ENCODE assay signal across 14 cellular contexts in the genomic region with DNA sequence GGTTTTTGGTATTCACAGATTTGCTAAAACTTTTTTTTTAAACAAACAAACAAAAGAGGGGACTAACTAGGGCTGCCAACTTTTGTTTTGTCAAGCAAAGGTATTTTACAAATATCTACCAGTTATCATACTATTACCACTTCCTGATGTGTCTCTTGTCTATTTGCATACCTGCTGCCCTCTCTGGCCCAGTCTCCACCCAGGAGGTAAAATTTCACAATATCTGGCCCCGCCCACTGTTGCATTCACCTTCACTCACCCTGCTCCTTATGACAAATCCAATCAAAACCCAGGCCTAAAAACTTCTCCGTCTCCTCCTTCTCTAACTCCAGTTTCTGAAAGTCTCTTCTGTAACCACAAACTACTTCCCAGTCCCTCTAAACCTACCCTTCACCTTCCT.
DNase-seq lines count a peak whose midpoint lies in the region; ATAC-seq, FAIRE-seq and TF ChIP-seq lines count a peak whose summit lies in the region.
"Had no signal": no experiment of that assay in that cellular context is flagged by ENCODE, and none has a peak within 500 bp of the region (broad histone marks: within the 10 kb centered on the region; RNA-seq: fewer than 3 reads in every experiment).

No MANE protein-coding gene starts in this region.

- H3K9me2 ChIP-seq in MM.1S (replicated peaks; ENCODE audit: insufficient read depth, low read length) = no peaks in the 10 kb centered on the region

- CTCF ChIA-PET in activated naive CD4-positive, alpha-beta T cell treated with anti-CD3 and anti-CD28 coated beads, Interleukin-2, amount 10 ng/mL, durations not matched to agents 7 days and 5 days (lab: Charles Lee) = no interaction called here

- H3K27ac Mint-ChIP-seq in activated naive CD4-positive, alpha-beta T cell treated with anti-CD3 and anti-CD28 coated beads, Interleukin-2, amount 10 ng/mL, durations not matched to agents 7 days and 5 days = peak overlapping the region; percentile 3

- H3K36me3 Mint-ChIP-seq in activated naive CD4-positive, alpha-beta T cell treated with anti-CD3 and anti-CD28 coated beads, Interleukin-2, amount 10 ng/mL, durations not matched to agents 7 days and 5 days = peaks cover 9% of the 10 kb centered on the region

- H3K36me3 ChIP-seq in MM.1S (replicated peaks; ENCODE audit: insufficient read depth, low read length) (no peaks in the 10 kb centered on the region), small intestine (ENCODE audit: control insufficient read depth in 2 of 2, insufficient read depth in 2 of 2, low read length in 2 of 2) (no peaks in the 10 kb centered on the region)

- 75 to 86% (median 76%) methylated on average over 2 of the region's 2 CpGs for whole genome bisulfite sequencing in small intestine, 3 donors

- peak overlapping the region; percentile 18; the same call in 1 of the 2 replicates for H3K4me2 ChIP-seq in MM.1S (ENCODE audit: low read depth, low read length)

- ATAC-seq in HG03457 (IDR thresholded peaks at IDR 0.05; ENCODE audit: unreplicated experiment) (no peak), HG03439 (IDR thresholded peaks at IDR 0.05; ENCODE audit: unreplicated experiment) (no peak), HG03571 (IDR thresholded peaks at IDR 0.05; ENCODE audit: unreplicated experiment) (no peak)

- peak; percentile 34 for DNase-seq in activated naive CD4-positive, alpha-beta T cell treated with Interleukin-2 at 50 U/mL for 16 hours
- DNase-seq in activated naive CD4-positive, alpha-beta T cell treated with anti-CD3 and anti-CD28 coated beads, Interleukin-2, amount 50 U/mL, for 16 hours = no peak
- DNase-seq in MM.1S (peak; percentile 37), small intestine (peak; percentile 80)
- DNase-seq in activated naive CD4-positive, alpha-beta T cell treated with anti-CD3 and anti-CD28 coated beads, Interleukin-2, amount 10 ng/mL, durations not matched to agents 7 days and 5 days = peak; percentile 50
- DNase-seq: C1 segment of cervical spinal cord, caudate nucleus, foreskin melanocyte, NCI-H1436, OCI-M1 had no signal

- H3K27me3 ChIP-seq in MM.1S (replicated peaks; ENCODE audit: insufficient read depth, low read length) (no peaks in the 10 kb centered on the region), small intestine (ENCODE audit: control insufficient read depth in 2 of 2, insufficient read depth in 2 of 2, low read length in 2 of 2) (no peaks in the 10 kb centered on the region)

- no peak overlapping the region for H3K9ac ChIP-seq in MM.1S (ENCODE audit: low read length)

- H3K9me3 ChIP-seq in MM.1S (replicated peaks; ENCODE audit: insufficient read depth, low read length) = no peaks in the 10 kb centered on the region
- no peaks in the 10 kb centered on the region for H3K9me3 ChIP-seq in small intestine (ENCODE audit: control insufficient read depth, low read depth)

- no peak for FAIRE-seq in small intestine (lab: Jason Lieb, UNC)

- H3K4me3 Mint-ChIP-seq in activated naive CD4-positive, alpha-beta T cell treated with anti-CD3 and anti-CD28 coated beads, Interleukin-2, amount 10 ng/mL, durations not matched to agents 7 days and 5 days = no peak overlapping the region

- TF ChIP-seq CTCF in MM.1S (IDR thresholded peaks at IDR 0.05; ENCODE audit: low read length) = no peak

- no peaks in the 10 kb centered on the region for H3K27me3 Mint-ChIP-seq in activated naive CD4-positive, alpha-beta T cell treated with anti-CD3 and anti-CD28 coated beads, Interleukin-2, amount 10 ng/mL, durations not matched to agents 7 days and 5 days

- H3K4me1 ChIP-seq in MM.1S (ENCODE audit: low read length) (peaks cover 48% of the 10 kb centered on the region), small intestine (ENCODE audit: control insufficient read depth in 2 of 2, insufficient read depth in 1 of 2, low read depth in 1 of 2, low read length in 1 of 2) (no peaks in the 10 kb centered on the region)

- no peaks in the 10 kb centered on the region for H3K9me3 Mint-ChIP-seq in activated naive CD4-positive, alpha-beta T cell treated with anti-CD3 and anti-CD28 coated beads, Interleukin-2, amount 10 ng/mL, durations not matched to agents 7 days and 5 days

- H3K79me2 ChIP-seq in MM.1S (ENCODE audit: low read length) = peaks cover 24% of the 10 kb centered on the region

- H3K27ac ChIP-seq in MM.1S (ENCODE audit: low read length) = no peak overlapping the region; the same call in 1 of the 2 replicates
- no peak overlapping the region for H3K27ac ChIP-seq in small intestine (ENCODE audit: low read depth in 1 of 2, low read length in 1 of 2)

- no peak overlapping the region for H2AFZ ChIP-seq in MM.1S (ENCODE audit: low read length)

- H4K20me1 ChIP-seq in MM.1S (ENCODE audit: insufficient read depth, low read length) = no peaks in the 10 kb centered on the region

- H3F3A ChIP-seq in MM.1S (ENCODE audit: insufficient read depth, low read length) = peaks cover 25% of the 10 kb centered on the region

- H3K4me1 Mint-ChIP-seq in activated naive CD4-positive, alpha-beta T cell treated with anti-CD3 and anti-CD28 coated beads, Interleukin-2, amount 10 ng/mL, durations not matched to agents 7 days and 5 days = peaks cover 68% of the 10 kb centered on the region

- H3K4me3 ChIP-seq in MM.1S (ENCODE audit: low read length) (no peak overlapping the region), small intestine (ENCODE audit: low read depth in 1 of 2, low read length in 2 of 2) (no peak overlapping the region)
- H3K4me3 ChIP-seq: lung had no signal
